Comparison of ENCODE assay signal across 25 cellular contexts in the genomic region with DNA sequence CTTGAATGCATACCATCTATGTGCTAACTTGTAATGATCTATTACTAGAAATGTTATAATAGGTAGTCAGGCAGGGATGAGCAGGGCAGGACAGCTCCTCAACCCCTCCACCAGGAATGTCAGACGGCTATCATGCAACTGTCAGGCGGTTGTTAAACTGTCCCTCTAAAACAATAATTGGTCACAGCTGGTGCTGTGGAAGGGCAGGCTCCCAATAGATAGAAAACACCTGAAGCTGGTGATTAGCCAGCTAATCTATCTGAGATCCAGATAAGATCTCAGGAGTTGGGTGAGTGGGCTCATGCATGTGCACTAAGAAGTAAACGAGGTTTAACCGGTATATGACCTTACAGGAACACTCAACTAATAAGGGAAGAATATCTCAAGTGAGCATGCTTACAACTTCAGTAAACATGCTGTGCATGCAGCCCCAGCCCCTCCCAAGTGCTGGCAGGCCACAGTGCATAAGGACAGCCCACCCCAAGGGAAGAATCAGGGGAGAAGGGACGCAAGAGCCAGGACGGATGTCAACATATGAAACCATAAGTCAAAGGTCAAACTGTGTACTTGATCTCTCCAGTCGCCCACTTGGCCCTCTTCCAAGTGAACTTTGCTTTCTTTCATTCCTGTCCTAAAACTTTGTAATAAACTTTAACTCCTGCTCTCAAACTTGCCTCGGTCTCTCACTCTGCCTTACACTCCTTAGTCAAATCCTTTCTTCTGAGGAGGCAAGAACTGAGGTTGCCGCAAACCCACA.
DNase-seq lines count a peak whose midpoint lies in the region; ATAC-seq, FAIRE-seq and TF ChIP-seq lines count a peak whose summit lies in the region.
"Had no signal": no experiment of that assay in that cellular context is flagged by ENCODE, and none has a peak within 500 bp of the region (broad histone marks: within the 10 kb centered on the region; RNA-seq: fewer than 3 reads in every experiment).

No MANE protein-coding gene starts in this region.

- no peak overlapping the region for H3K56ac ChIP-seq in H1 (replicated peaks; ENCODE audit: insufficient read length, low read depth, low read length)

- FAIRE-seq in H1 (lab: Jason Lieb, UNC) (no peak), frontal cortex (lab: Jason Lieb, UNC) (no peak)
- FAIRE-seq: A549 had no signal

- POLR2A ChIA-PET in SK-N-SH (lab: Yijun Ruan, JAX): no interaction called here
- POLR2A ChIA-PET in H1 (lab: Charles Lee; ENCODE audit: partially characterized antibody): no interaction called here

- H3K14ac ChIP-seq in H1 (ENCODE audit: insufficient read length): no peak overlapping the region

- H2BK12ac ChIP-seq in H1 (ENCODE audit: low read depth, low read length): no peak overlapping the region

- no peak overlapping the region for H2BK5ac ChIP-seq in H1 (ENCODE audit: low read depth, low read length)

- TF ChIP-seq RAD21 in SK-N-SH (IDR thresholded peaks at IDR 0.05; ENCODE audit: low read length) (no peak), H1 (IDR thresholded peaks at IDR 0.05 in 1 of 2, conservative IDR thresholded peaks at IDR 0.05 in 1 of 2; ENCODE audit: low read depth in 2 of 2, low read length in 2 of 2) (no peak)

- H3K79me1 ChIP-seq in H1 (ENCODE audit: low read depth, low read length): no peaks in the 10 kb centered on the region

- ATAC-seq in SK-N-SH treated with all-trans-retinoic acid at 6 μM for 48 hours: no peak
- ATAC-seq in lung (ENCODE audit: insufficient read depth, low FRiP score): no peak
- no peak for ATAC-seq in GM18909 (IDR thresholded peaks at IDR 0.05; ENCODE audit: poor library complexity, unreplicated experiment)
- no peak for ATAC-seq in GM21515 (IDR thresholded peaks at IDR 0.05; ENCODE audit: unreplicated experiment)
- ATAC-seq: A549; left ventricle myocardium superior; natural killer cell treated with Interleukin-12 subunit alpha and Interleukin-12 subunit beta and Interleukin-15 and Interleukin-18, amount 100 ng/mL, for 72 hours; stimulated activated naive B cell treated with anti-CD40 and anti-IgM and Interleukin-4, amounts not matched to agents 10 μg/mL and 1 μg/mL and 100 μg/mL, for 72 hours; upper lobe of right lung had no signal

- H4K20me1 ChIP-seq in SK-N-SH (ENCODE audit: insufficient read depth) (no peaks in the 10 kb centered on the region), H1 (replicated peaks in 1 of 2; ENCODE audit: control insufficient read depth in 1 of 2, insufficient read depth in 2 of 2, low read length in 2 of 2) (no peaks in the 10 kb centered on the region)

- H3K23me2 ChIP-seq in H1 (ENCODE audit: low read depth, low read length): no peaks in the 10 kb centered on the region

- H3K4me2 ChIP-seq in SK-N-SH: no peak overlapping the region
- no peak overlapping the region for H3K4me2 ChIP-seq in H1 (ENCODE audit: insufficient read depth in 1 of 2, low read depth in 2 of 2, low read length in 2 of 2)
- H3K4me2 ChIP-seq: A549 had no signal

- H3K9me2 ChIP-seq in SK-N-SH: no peaks in the 10 kb centered on the region

- no peak overlapping the region for H4K91ac ChIP-seq in H1 (replicated peaks; ENCODE audit: insufficient read length, low read length)

- no peak overlapping the region for H2BK20ac ChIP-seq in H1 (ENCODE audit: low read length)

- no peak overlapping the region; a peak in 1 of 4 replicates for H3K27ac ChIP-seq in SK-N-SH (ENCODE audit: low read depth in 2 of 2, low read length in 1 of 2)
- H3K27ac ChIP-seq in H1 (ENCODE audit: low read depth, low read length): no peak overlapping the region
- no peak overlapping the region for H3K27ac ChIP-seq in lung (ENCODE audit: low read depth in 1 of 2, low read length in 1 of 2)
- H3K27ac ChIP-seq: A549, ascending aorta, RWPE1, upper lobe of right lung had no signal

- H3K9me3 ChIP-seq in SK-N-SH (no peaks in the 10 kb centered on the region), H1 (ENCODE audit: insufficient read depth in 2 of 2, low read depth in 1 of 2, low read length in 1 of 2) (no peaks in the 10 kb centered on the region), lung (ENCODE audit: control insufficient read depth in 2 of 2, insufficient read depth in 1 of 2, low read length in 1 of 2) (peaks cover 3 to 4% of the 10 kb centered on the region in 2 donors)
- H3K9me3 ChIP-seq: A549, upper lobe of right lung had no signal

- TF ChIP-seq EP300 in SK-N-SH (IDR thresholded peaks at IDR 0.05; ENCODE audit: borderline replicate concordance in 1 of 2, low read depth in 1 of 2, low read length in 1 of 2) (peak in 1 of 2 experiments; percentile 7; a peak in 1 of 4 replicates), H1 (IDR thresholded peaks at IDR 0.05; ENCODE audit: borderline replicate concordance in 1 of 2, low read depth in 2 of 2, low read length in 2 of 2) (no peak)

- peaks cover 0 to 5% of the 10 kb centered on the region in 2 experiments; a peak in 1 of 4 replicates for H3K4me1 ChIP-seq in SK-N-SH (ENCODE audit: control insufficient read depth in 1 of 2, insufficient read depth in 2 of 2, low read depth in 1 of 2, low read length in 1 of 2)
- peaks cover 0 to 5% (median 4%) of the 10 kb centered on the region in 4 experiments; a peak in 3 of 7 replicates for H3K4me1 ChIP-seq in H1 (replicated peaks in 1 of 4; ENCODE audit: control insufficient read depth in 3 of 4, insufficient read depth in 4 of 4, low read length in 3 of 4)
- no peaks in the 10 kb centered on the region for H3K4me1 ChIP-seq in lung (ENCODE audit: control insufficient read depth in 2 of 2, insufficient read depth in 2 of 2, low read length in 2 of 2)
- H3K4me1 ChIP-seq: A549, ascending aorta, upper lobe of right lung had no signal

- H2AFZ ChIP-seq in SK-N-SH (ENCODE audit: low read depth) (no peak overlapping the region), H1 (ENCODE audit: low read length) (0 out of 2 replicates have a peak overlapping the region, but pooled peaks have one; percentile 41)

- no peaks in the 10 kb centered on the region for H3F3A ChIP-seq in SK-N-SH (replicated peaks; ENCODE audit: insufficient read depth)

- H3K18ac ChIP-seq in H1 (ENCODE audit: extremely low read depth, low read length): no peak overlapping the region

- H4K8ac ChIP-seq in H1 (ENCODE audit: extremely low read depth, insufficient read depth, low read length): no peak overlapping the region

- no peak overlapping the region for H3K4me3 ChIP-seq in SK-N-SH (ENCODE audit: low read depth in 2 of 2, low read length in 1 of 2)
- no peak overlapping the region for H3K4me3 ChIP-seq in H1 (ENCODE audit: extremely low read depth in 1 of 4, insufficient read depth in 2 of 4, low read depth in 3 of 4, low read length in 4 of 4)
- H3K4me3 ChIP-seq in lung: peak overlapping the region; percentile 10
- H3K4me3 ChIP-seq: A549, ascending aorta, upper lobe of right lung had no signal

- H3K9ac ChIP-seq in SK-N-SH (no peak overlapping the region), H1 (replicated peaks in 1 of 4; ENCODE audit: extremely low read depth in 1 of 4, low read depth in 3 of 4, low read length in 3 of 4) (no peak overlapping the region)

- DNase-seq in SK-N-SH: no peak
- DNase-seq in H1 (ENCODE audit: low read depth in 1 of 2, low spot score in 2 of 2): no peak
- no peak for DNase-seq in lung (ENCODE audit: low spot score)
- no peak for DNase-seq in frontal cortex (ENCODE audit: low spot score in 2 of 2)
- DNase-seq in NCI-H2029 (lab: John Stamatoyannopoulos, UW): no peak
- DNase-seq: activated CD4-positive, alpha-beta T cell treated with anti-CD3 and anti-CD28 coated beads, Interleukin-2, amount 50 U/mL, for 1 hour; activated CD4-positive, CD25-positive, alpha-beta regulatory T cell; activated gamma-delta T cell; activated naive CD8-positive, alpha-beta T cell treated with anti-CD3 and anti-CD28 coated beads, Interleukin-2, amount 10 ng/mL, durations not matched to agents 7 days and 5 days; activated T-cell treated with anti-CD3 and anti-CD28 coated beads, Interleukin-2, amount 50 U/mL, for 1 hour; DND-41; hypothalamus; KG1; left ventricle myocardium superior; NCI-H2081 treated with DMSO at 0.1 percent for 48 hours; NCI-H2227 treated with DMSO at 0.1 percent for 48 hours; stimulated activated naive B cell treated with anti-CD40 and anti-IgM and Interleukin-4, amounts not matched to agents 10 μg/mL and 1 μg/mL and 100 μg/mL, for 72 hours; upper lobe of right lung had no signal

- H3K79me2 ChIP-seq in SK-N-SH (ENCODE audit: insufficient read depth): no peaks in the 10 kb centered on the region
- no peaks in the 10 kb centered on the region for H3K79me2 ChIP-seq in H1 (ENCODE audit: control insufficient read depth in 1 of 2, insufficient read depth in 2 of 2, low read length in 2 of 2)

- no peak for TF ChIP-seq CTCF in SK-N-SH (IDR thresholded peaks at IDR 0.05)
- TF ChIP-seq CTCF in H1 (IDR thresholded peaks at IDR 0.05; ENCODE audit: control extremely low read depth in 1 of 3, insufficient read depth in 1 of 3, low read depth in 1 of 3, low read length in 3 of 3): no peak
- TF ChIP-seq CTCF in lung (IDR thresholded peaks at IDR 0.05; ENCODE audit: control extremely low read depth, extremely low read depth): no peak

- no peak overlapping the region for H3K4ac ChIP-seq in H1 (replicated peaks; ENCODE audit: insufficient read length, low read depth, low read length)

- H3K27me3 ChIP-seq in SK-N-SH (ENCODE audit: insufficient read depth): no peaks in the 10 kb centered on the region
- no peaks in the 10 kb centered on the region for H3K27me3 ChIP-seq in H1 (replicated peaks in 1 of 4; ENCODE audit: control insufficient read depth in 3 of 4, extremely low read depth in 1 of 4, insufficient read depth in 3 of 4, low read length in 3 of 4)
- no peaks in the 10 kb centered on the region for H3K27me3 ChIP-seq in lung (ENCODE audit: control insufficient read depth, insufficient read depth)
- H3K27me3 ChIP-seq: ascending aorta, upper lobe of right lung had no signal

- H2BK15ac ChIP-seq in H1 (ENCODE audit: low read length): no peak overlapping the region

- CTCF ChIA-PET in SK-N-SH (lab: Yijun Ruan, JAX): no interaction called here
- CTCF ChIA-PET in H1 (lab: Charles Lee; ENCODE audit: partially characterized antibody): no interaction called here

- TF ChIP-seq POLR2A in H1 (IDR thresholded peaks at IDR 0.05; ENCODE audit: control extremely low read depth in 1 of 2, low read depth in 2 of 2, low read length in 2 of 2): no peak

- H3K23ac ChIP-seq in H1 (ENCODE audit: insufficient read length): no peak overlapping the region

- WGBS in SK-N-SH (ENCODE audit: low lambda C conversion rate): 62% methylated on average over 9 of the region's 9 CpGs
- WGBS in H1 (ENCODE audit: extremely low coverage in 1 of 2, insufficient coverage in 1 of 2, insufficient read length in 1 of 2, insufficient replicate concordance in 2 of 2, low coverage in 1 of 2, low lambda C conversion rate in 2 of 2, missing lambda C conversion rate in 1 of 2), 2 experiments: 90% methylated on average over 9 of the region's 9 CpGs; no CpG with 5 or more reads in 1 of the 2 experiments
- WGBS in lung, 2 donors: 60 to 78% methylated on average over 9 of the region's 9 CpGs

- H3K36me3 ChIP-seq in SK-N-SH (replicated peaks in 1 of 2; ENCODE audit: control insufficient read depth in 1 of 2, insufficient read depth in 2 of 2, low read length in 1 of 2): no peaks in the 10 kb centered on the region
- no peaks in the 10 kb centered on the region for H3K36me3 ChIP-seq in H1 (ENCODE audit: control insufficient read depth in 2 of 4, insufficient read depth in 4 of 4, low read length in 3 of 4)
- H3K36me3 ChIP-seq in lung (ENCODE audit: control insufficient read depth in 2 of 2, insufficient read depth in 2 of 2, low read length in 2 of 2): no peaks in the 10 kb centered on the region
- H3K36me3 ChIP-seq: ascending aorta, upper lobe of right lung had no signal

- no peak overlapping the region for H2AK5ac ChIP-seq in H1 (ENCODE audit: low read depth, low read length)

- H4K5ac ChIP-seq in H1 (ENCODE audit: insufficient read length, low read depth, low read length): no peak overlapping the region

- H2BK120ac ChIP-seq in H1 (replicated peaks; ENCODE audit: low read depth, low read length): no peak overlapping the region
